In genomic region chr20:1330075-1330830, GRCh38 we compare ENCODE assay signal across 8 cellular contexts. TPM values are rescaled to one million over a fixed set of nuclear protein-coding genes. Genes with fewer than 3 reads are reported as not detected.
DNase-seq lines count a peak whose midpoint lies in the region; ATAC-seq, FAIRE-seq and TF ChIP-seq lines count a peak whose summit lies in the region.

No MANE protein-coding gene starts in this region.

- TF ChIP-seq CTCF in endothelial cell of umbilical vein (IDR thresholded peaks at IDR 0.05; ENCODE audit: extremely low read depth in 1 of 2, insufficient read depth in 1 of 2, low read depth in 1 of 2, low read length in 2 of 2) (no peak), osteoblast (IDR thresholded peaks at IDR 0.05; ENCODE audit: extremely low read depth, low read depth, low read length) (no peak), GM13976 (IDR thresholded peaks at IDR 0.05; ENCODE audit: borderline replicate concordance, control extremely low read depth, extremely low read depth, insufficient read depth, missing control alignments) (no peak)

- dilution Hi-C loops in endothelial cell of umbilical vein (cut with MboI; ENCODE audit: extremely low pct_ligation_motif_present, low sequenced_read_pairs), result no loop called here

- H3K27ac Mint-ChIP-seq in T-helper 2 cell treated with Interferon-gamma antibody and Interleukin-4, amounts not matched to agents 5 μg/mL and 100 μg/mL, for 36 hours, result peak overlapping the region; percentile 94

- H2AFZ ChIP-seq in endothelial cell of umbilical vein (ENCODE audit: low read depth, low read length) (no peak overlapping the region), osteoblast (ENCODE audit: low read length) (no peak overlapping the region)

- no peaks in the 10 kb centered on the region for H3K36me3 ChIP-seq in endothelial cell of umbilical vein (ENCODE audit: control insufficient read depth in 2 of 2, extremely low read depth in 1 of 2, insufficient read depth in 2 of 2, low read length in 2 of 2)
- H3K36me3 ChIP-seq in osteoblast (ENCODE audit: insufficient read depth, low read length), result peaks cover 9% of the 10 kb centered on the region

- H3K9me3 Mint-ChIP-seq in T-helper 2 cell treated with Interferon-gamma antibody and Interleukin-4, amounts not matched to agents 5 μg/mL and 100 μg/mL, for 36 hours, result no peaks in the 10 kb centered on the region

- H3K27me3 Mint-ChIP-seq in T-helper 2 cell treated with Interferon-gamma antibody and Interleukin-4, amounts not matched to agents 5 μg/mL and 100 μg/mL, for 36 hours (ENCODE audit: low read depth), result no peaks in the 10 kb centered on the region

- H3K4me3 Mint-ChIP-seq in T-helper 2 cell treated with Interferon-gamma antibody and Interleukin-4, amounts not matched to agents 5 μg/mL and 100 μg/mL, for 36 hours, result peak overlapping the region; percentile 38

- TF ChIP-seq POLR2A in GM12892 (IDR thresholded peaks at IDR 0.05; ENCODE audit: low read depth, low read length) (no peak), endothelial cell of umbilical vein (IDR thresholded peaks at IDR 0.05; ENCODE audit: low read depth, low read length) (no peak)

- intact Hi-C loops in endothelial cell of umbilical vein (cut with micrococcal nuclease), result no loop called here

- FAIRE-seq in GM12892 (lab: Jason Lieb, UNC) (peak; percentile 21), endothelial cell of umbilical vein (lab: Jason Lieb, UNC) (peak; percentile 15)

- H3K4me2 ChIP-seq in endothelial cell of umbilical vein (ENCODE audit: insufficient read depth, low read length) (no peak overlapping the region), osteoblast (ENCODE audit: insufficient read depth, low read length) (no peak overlapping the region)

- H3K4me1 ChIP-seq in endothelial cell of umbilical vein (ENCODE audit: control insufficient read depth, extremely low read depth, insufficient read depth, low read length) (peaks cover 63% of the 10 kb centered on the region), osteoblast (ENCODE audit: insufficient read depth, low read length) (peaks cover 27% of the 10 kb centered on the region)

- DNase-seq in GM12892 (ENCODE audit: insufficient read length) (no peak), endothelial cell of umbilical vein (ENCODE audit: low read depth, low spot score) (no peak), osteoblast (ENCODE audit: insufficient read length, low spot score, missing footprints) (peak; percentile 39), HuH-7.5 (ENCODE audit: low spot score) (no peak), HPDE6-E6E7 (ENCODE audit: extremely low spot score) (no peak), GM13976 (ENCODE audit: low spot score) (no peak)
- no peak for DNase-seq in T-helper 2 cell treated with Interferon-gamma antibody and Interleukin-4, amounts not matched to agents 5 μg/mL and 100 μg/mL, for 36 hours (ENCODE audit: low spot score)

- in situ Hi-C loops in GM13976 (cut with MboI; ENCODE audit: low sequenced_read_pairs, unreplicated experiment), result no loop called here

- POLR2A ChIA-PET in endothelial cell of umbilical vein (lab: Charles Lee), result interaction anchor here (0.5 kb wide), 1 partner anchor 61 kb away, joined by 7 read pairs; no protein-coding TSS in a partner anchor

- peaks cover 28% of the 10 kb centered on the region for H3K79me2 ChIP-seq in endothelial cell of umbilical vein (ENCODE audit: control insufficient read depth, insufficient read depth, low read length)
- H3K79me2 ChIP-seq in osteoblast (ENCODE audit: insufficient read depth, low read length), result peaks cover 86% of the 10 kb centered on the region

- H3K9me1 ChIP-seq in endothelial cell of umbilical vein (replicated peaks; ENCODE audit: control insufficient read depth, extremely low read depth, insufficient read depth, low read length), result no peaks in the 10 kb centered on the region

- no peak for ATAC-seq in GM19455 (IDR thresholded peaks at IDR 0.05; ENCODE audit: unreplicated experiment)

- H4K20me1 ChIP-seq in endothelial cell of umbilical vein (replicated peaks; ENCODE audit: control insufficient read depth, extremely low read depth, insufficient read depth, low read length) (no peaks in the 10 kb centered on the region), osteoblast (ENCODE audit: insufficient read depth, low read length) (peaks cover 42% of the 10 kb centered on the region)

- no peaks in the 10 kb centered on the region for H3K27me3 ChIP-seq in endothelial cell of umbilical vein (ENCODE audit: control insufficient read depth in 2 of 2, insufficient read depth in 2 of 2, low read length in 2 of 2)
- H3K27me3 ChIP-seq in osteoblast (ENCODE audit: insufficient read depth, low read length), result no peaks in the 10 kb centered on the region

- H3K27ac ChIP-seq in endothelial cell of umbilical vein (ENCODE audit: insufficient read depth, low read depth, low read length), result peak overlapping the region; percentile 35
- H3K27ac ChIP-seq in osteoblast (ENCODE audit: low read depth, low read length), result peak overlapping the region; percentile 6

- H3K9me3 ChIP-seq in endothelial cell of umbilical vein (replicated peaks; ENCODE audit: control insufficient read depth, insufficient read depth, low read length) (no peaks in the 10 kb centered on the region), osteoblast (ENCODE audit: low read depth, low read length) (no peaks in the 10 kb centered on the region)

- peaks cover 57% of the 10 kb centered on the region for H3K4me1 Mint-ChIP-seq in T-helper 2 cell treated with Interferon-gamma antibody and Interleukin-4, amounts not matched to agents 5 μg/mL and 100 μg/mL, for 36 hours (ENCODE audit: low read depth)

- H3K4me3 ChIP-seq in endothelial cell of umbilical vein (replicated peaks in 1 of 3; ENCODE audit: insufficient read depth in 1 of 3, low read depth in 1 of 3, low read length in 3 of 3), result no peak overlapping the region
- H3K4me3 ChIP-seq in osteoblast (ENCODE audit: insufficient read depth, low read length), result no peak overlapping the region

- CTCF ChIA-PET in endothelial cell of umbilical vein (lab: Charles Lee), result interaction anchor here (2.4 kb wide), 1 partner anchor 12 kb away, joined by 5 read pairs; no protein-coding TSS in a partner anchor

- peaks cover 26% of the 10 kb centered on the region for H3K36me3 Mint-ChIP-seq in T-helper 2 cell treated with Interferon-gamma antibody and Interleukin-4, amounts not matched to agents 5 μg/mL and 100 μg/mL, for 36 hours (ENCODE audit: low read depth)

- no peak overlapping the region for H3K9ac ChIP-seq in endothelial cell of umbilical vein (replicated peaks; ENCODE audit: extremely low read depth, insufficient read depth, low read length)

- no TSS peak for BruUV-seq in endothelial cell of umbilical vein (replicated peaks; lab: Mats Ljungman, UMichigan)

TF ChIP-seq in endothelial cell of umbilical vein, 7 proteins besides CTCF, POLR2A, EP300 and RAD21:
- no peak for TF ChIP-seq FOS (IDR thresholded peaks at IDR 0.05; ENCODE audit: borderline replicate concordance, insufficient read depth, low read length)
- TF ChIP-seq MYC (IDR thresholded peaks at IDR 0.05; ENCODE audit: low read depth, low read length), result no peak
- TF ChIP-seq JUN (IDR thresholded peaks at IDR 0.05; ENCODE audit: borderline replicate concordance, insufficient read depth, insufficient read length, low read depth), result no peak
- no peak for TF ChIP-seq MAX (IDR thresholded peaks at IDR 0.05; ENCODE audit: insufficient read depth, insufficient read length)
- no peak for TF ChIP-seq POLR2AphosphoS5 (IDR thresholded peaks at IDR 0.05; ENCODE audit: insufficient read depth, low read depth, low read length)
- no peak for TF ChIP-seq GATA2 (IDR thresholded peaks at IDR 0.05; ENCODE audit: insufficient read depth, insufficient read length, low read depth, low read length)
- no peak for TF ChIP-seq EZH2 (IDR thresholded peaks at IDR 0.05; ENCODE audit: borderline replicate concordance, low read depth, low read length, severe bottlenecking)

RNA-seq across cellular contexts. Expression of gene SDCBP2, which starts 1.3 kb away (rescaled TPM):
- polyA plus RNA-seq in GM12892 (2012; ENCODE audit: missing spikeins), result 1.1 TPM
- total RNA-seq in endothelial cell of umbilical vein (5.5 and 9.0 TPM in 2 replicates), osteoblast (2.2 and 3.2 TPM in 2 replicates)
- 5.8 and 6.9 TPM in 2 replicates for polyA plus RNA-seq in endothelial cell of umbilical vein
- 4.6 and 5.5 TPM in 2 replicates for polyA plus RNA-seq in endothelial cell of umbilical vein (2011; cell fraction: cytosol; rRNA removed)
- polyA plus RNA-seq in endothelial cell of umbilical vein (2011; cell fraction: nucleus; rRNA removed), result 11.0 and 11.4 TPM in 2 replicates
- 3.1 and 4.8 TPM in 2 replicates for polyA plus RNA-seq in endothelial cell of umbilical vein (2012)
- 1.2 and 2.7 TPM in 2 replicates for polyA minus RNA-seq in endothelial cell of umbilical vein
- not detected for polyA minus RNA-seq in endothelial cell of umbilical vein (2011; cell fraction: cytosol; rRNA and poly(A)+ RNA removed)
- polyA minus RNA-seq in endothelial cell of umbilical vein (2011; cell fraction: nucleus; rRNA and poly(A)+ RNA removed), result 2.2 and 2.3 TPM in 2 replicates
